Comparison of ENCODE assay signal across 27 cellular contexts in genomic region chr5:32157078-32157477, GRCh38.
"Had no signal": no experiment of that assay in that cellular context is flagged by ENCODE, and none has a peak within 500 bp of the region (broad histone marks: within the 10 kb centered on the region; RNA-seq: fewer than 3 reads in every experiment).

No MANE protein-coding gene starts in this region.

- H3K27me3 ChIP-seq: esophagus squamous epithelium, ovary, sigmoid colon, spleen, tibial nerve, upper lobe of right lung, uterus had no signal

- H3K9me3 ChIP-seq: esophagus squamous epithelium, ovary, psoas muscle, sigmoid colon, spleen, thoracic aorta, tibial nerve, upper lobe of right lung, uterus had no signal

- FAIRE-seq: endometrium, frontal cortex had no signal

- H3K27me3 Mint-ChIP-seq: effector memory CD8-positive, alpha-beta T cell; naive thymus-derived CD4-positive, alpha-beta T cell; stimulated activated naive B cell treated with anti-CD40 and anti-IgM and Interleukin-4, amounts not matched to agents 10 μg/mL and 1 μg/mL and 100 μg/mL, for 72 hours; stimulated activated naive CD8-positive, alpha-beta T cell treated with anti-CD3 and anti-CD28 coated beads, Interleukin-15, Interleukin-2, amounts not matched to agents 100 ng/mL and 50 ng/mL, for 24 hours had no signal

- H3K36me3 ChIP-seq: ovary, thoracic aorta, uterus had no signal

- H3K27ac ChIP-seq: esophagus squamous epithelium, ovary, psoas muscle, spleen, thoracic aorta, tibial nerve, upper lobe of right lung, uterus had no signal

- H3K4me1 ChIP-seq: uterus had no signal

- ATAC-seq: effector memory CD8-positive, alpha-beta T cell; naive thymus-derived CD4-positive, alpha-beta T cell; psoas muscle; stimulated activated naive B cell treated with anti-CD40 and anti-IgM and Interleukin-4, amounts not matched to agents 10 μg/mL and 1 μg/mL and 100 μg/mL, for 72 hours; upper lobe of right lung had no signal

- H3K4me3 ChIP-seq: esophagus squamous epithelium, ovary, psoas muscle, sigmoid colon, spleen, thoracic aorta, tibial nerve, upper lobe of right lung, uterus had no signal

- DNase-seq: cortex of kidney; effector memory CD8-positive, alpha-beta T cell; erythroblast; esophagus squamous epithelium; hypothalamus; immature natural killer cell; islet precursor cell; kidney glomerular epithelial cell; mesenchymal stem cell; midbrain; naive thymus-derived CD4-positive, alpha-beta T cell; occipital lobe; ovary; posterior cingulate gyrus; psoas muscle; right cardiac atrium; sigmoid colon; spleen; stimulated activated naive B cell treated with anti-CD40 and anti-IgM and Interleukin-4, amounts not matched to agents 10 μg/mL and 1 μg/mL and 100 μg/mL, for 72 hours; upper lobe of right lung; uterus had no signal

- H3K9me3 Mint-ChIP-seq: effector memory CD8-positive, alpha-beta T cell; immature natural killer cell; naive thymus-derived CD4-positive, alpha-beta T cell; nephron; stimulated activated naive B cell treated with anti-CD40 and anti-IgM and Interleukin-4, amounts not matched to agents 10 μg/mL and 1 μg/mL and 100 μg/mL, for 72 hours; stimulated activated naive CD8-positive, alpha-beta T cell treated with anti-CD3 and anti-CD28 coated beads, Interleukin-15, Interleukin-2, amounts not matched to agents 100 ng/mL and 50 ng/mL, for 24 hours had no signal

- H3K27ac Mint-ChIP-seq: effector memory CD8-positive, alpha-beta T cell; nephron; stimulated activated naive B cell treated with anti-CD40 and anti-IgM and Interleukin-4, amounts not matched to agents 10 μg/mL and 1 μg/mL and 100 μg/mL, for 72 hours; stimulated activated naive CD8-positive, alpha-beta T cell treated with anti-CD3 and anti-CD28 coated beads, Interleukin-15, Interleukin-2, amounts not matched to agents 100 ng/mL and 50 ng/mL, for 24 hours had no signal

- H3K4me3 Mint-ChIP-seq: nephron; stimulated activated naive B cell treated with anti-CD40 and anti-IgM and Interleukin-4, amounts not matched to agents 10 μg/mL and 1 μg/mL and 100 μg/mL, for 72 hours; stimulated activated naive CD8-positive, alpha-beta T cell treated with anti-CD3 and anti-CD28 coated beads, Interleukin-15, Interleukin-2, amounts not matched to agents 100 ng/mL and 50 ng/mL, for 24 hours had no signal
